ENCODE assay signal across 8 cellular contexts in the genomic region with DNA sequence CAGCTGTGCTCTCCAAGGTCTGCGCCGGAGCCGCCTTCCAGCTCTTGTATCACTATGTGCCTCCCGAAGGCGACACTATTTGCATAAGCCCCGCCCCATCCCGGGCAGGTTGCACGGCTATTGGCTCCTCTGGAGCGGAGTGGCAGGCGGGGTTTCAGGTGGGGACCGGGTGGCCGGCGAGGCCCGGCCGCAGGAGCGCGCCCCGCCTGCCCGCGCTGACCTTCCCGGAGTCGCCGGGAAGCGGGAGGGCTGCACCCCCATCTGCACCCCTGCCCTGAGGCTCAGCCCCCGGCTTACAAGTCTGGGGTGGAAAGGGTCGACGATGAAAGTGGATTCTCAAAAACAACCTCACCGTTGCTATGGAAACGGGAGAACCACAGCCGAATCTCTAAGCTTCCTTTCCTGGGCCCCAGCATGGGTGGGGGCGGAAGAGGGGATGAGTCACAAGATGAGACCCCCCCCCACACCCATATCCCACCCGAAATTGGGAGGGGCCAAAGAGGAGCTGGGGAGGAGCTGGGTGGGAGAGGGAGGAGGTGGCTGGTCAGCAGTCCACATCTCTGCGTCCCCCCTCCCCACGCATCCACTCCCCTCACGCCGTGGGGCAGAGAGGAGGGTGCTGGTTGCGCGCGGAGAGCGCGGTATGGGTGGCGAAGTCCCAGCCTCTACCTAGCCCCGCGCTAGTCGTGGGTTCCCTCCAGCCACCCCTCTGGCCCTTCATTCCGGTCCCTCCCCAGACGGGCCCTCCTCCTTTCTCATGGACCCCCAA. TPM values are rescaled to one million over a fixed set of nuclear protein-coding genes. Genes with fewer than 3 reads are reported as not detected.
A peak's percentile ranks its signal among the peaks of the same experiment; 100 is the strongest.
DNase-seq lines count a peak whose midpoint lies in the region; ATAC-seq lines count a peak whose summit lies in the region.

A gene (minus strand): TSS at position 51 of the 769 bp plus-strand sequence. CDS start 6,830 bp downstream, outside the sequence.

- H3K9me3 Mint-ChIP-seq in naive B cell, result peaks cover 0 to 1% (median 0%) of the 10 kb centered on the region in 7 donors

- H3K4me1 Mint-ChIP-seq in naive B cell, result peaks cover 11 to 17% (median 13%) of the 10 kb centered on the region in 3 donors

- peak within 1 kb of the TSS; percentile 35 to 88 (median 79) for H3K4me3 Mint-ChIP-seq in naive B cell

- peak within 1 kb of the TSS; percentile 40 to 71 (median 56) for H3K4me3 ChIP-seq in BLaER1 treated with 17β-estradiol and CSF1 and Interleukin-3, amounts not matched to agents 10 nM and 100 nM

- peaks cover 0 to 9% (median 0%) of the 10 kb centered on the region in 11 experiments; a peak in 2 of 22 replicates for H4K20me1 ChIP-seq in BLaER1 treated with 17β-estradiol and CSF1 and Interleukin-3, amounts not matched to agents 10 nM and 100 nM

- H3K9me3 ChIP-seq in BLaER1 treated with 17β-estradiol and CSF1 and Interleukin-3, amounts not matched to agents 10 nM and 100 nM (replicated peaks in 1 of 11), result no peaks in the 10 kb centered on the region

- DNase-seq in HuH-7.5 (ENCODE audit: low spot score), result peak; percentile 65
- DNase-seq in OCI-M2 (lab: John Stamatoyannopoulos, UW; ENCODE audit: unreplicated experiment), result peak; percentile 21
- peak; percentile 82 for DNase-seq in activated T-helper 1 cell treated with Interleukin-2 at 50 U/mL for 16 hours (ENCODE audit: low read depth)
- peak; percentile 36 for DNase-seq in fibroblast of gingiva (ENCODE audit: low read depth)
- DNase-seq in naive B cell, result peak; percentile 64
- DNase-seq in stimulated activated CD8-positive, alpha-beta memory T cell treated with anti-CD3 and anti-CD28 coated beads, Interleukin-7, amount 100 ng/mL, for 4 hours (ENCODE audit: low read depth in 2 of 2), result peak; percentile 83 to 88

- ATAC-seq in GM21360 (IDR thresholded peaks at IDR 0.05; ENCODE audit: unreplicated experiment), result peak; percentile 69
- ATAC-seq in naive B cell (ENCODE audit: low read depth in 2 of 2), result peak; percentile 81 to 89

- H3K36me3 Mint-ChIP-seq in naive B cell, result peaks cover 0 to 9% of the 10 kb centered on the region in 2 donors

- H3K4me2 ChIP-seq in BLaER1 treated with 17β-estradiol and CSF1 and Interleukin-3, amounts not matched to agents 10 nM and 100 nM, result peak within 1 kb of the TSS; percentile 86 to 98 (median 93)

- H3K27ac Mint-ChIP-seq in naive B cell, result peak within 1 kb of the TSS in 2 of 6 donors; percentile 32 to 74

- no peaks in the 10 kb centered on the region for H3K36me3 ChIP-seq in BLaER1 treated with 17β-estradiol and CSF1 and Interleukin-3, amounts not matched to agents 10 nM and 100 nM

- peaks cover 14 to 29% (median 21%) of the 10 kb centered on the region in 10 experiments for H3K4me1 ChIP-seq in BLaER1 treated with 17β-estradiol and CSF1 and Interleukin-3, amounts not matched to agents 10 nM and 100 nM

- peak within 1 kb of the TSS in 2 of 11 experiments; percentile 46 to 66; a peak in 3 of 22 replicates for H3K27ac ChIP-seq in BLaER1 treated with 17β-estradiol and CSF1 and Interleukin-3, amounts not matched to agents 10 nM and 100 nM

- peaks cover 69 to 85% (median 70%) of the 10 kb centered on the region in 3 donors for H3K27me3 Mint-ChIP-seq in naive B cell

- H3K27me3 ChIP-seq in BLaER1 treated with 17β-estradiol and CSF1 and Interleukin-3, amounts not matched to agents 10 nM and 100 nM, result peaks cover 7 to 28% (median 21%) of the 10 kb centered on the region in 11 experiments; a peak in 17 of 22 replicates

- peak within 1 kb of the TSS in 9 of 11 experiments; percentile 13 to 61 (median 56); a peak in 15 of 22 replicates for H3K9ac ChIP-seq in BLaER1 treated with 17β-estradiol and CSF1 and Interleukin-3, amounts not matched to agents 10 nM and 100 nM

RNA-seq across cellular contexts. Expression of the gene that starts here (rescaled TPM):
- not detected for polyA plus RNA-seq in naive B cell (ENCODE audit: low read depth in 6 of 6)

Comparison
In these comparisons a context has a peak if more than half of its experiments do, and no peak if none do; other contexts are left out.
1. Peak in DNase-seq and ATAC-seq in naive B cell; RNA of the gene not detected or under 1 TPM.
2. DNase-seq: peak in every context shown above with its lines; median percentile 86 in stimulated activated CD8-positive, alpha-beta memory T cell treated with anti-CD3 and anti-CD28 coated beads, Interleukin-7, amount 100 ng/mL, for 4 hours; 82 in activated T-helper 1 cell treated with Interleukin-2 at 50 U/mL for 16 hours; 65 in HuH-7.5; 64 in naive B cell; 36 in fibroblast of gingiva; 21 in OCI-M2.